8 cellular contexts compared by ENCODE assay signal in genomic region chr2:222859786-222860726, GRCh38. TPM values are rescaled to one million over a fixed set of nuclear protein-coding genes. Genes with fewer than 3 reads are reported as not detected.
A peak's percentile ranks its signal among the peaks of the same experiment; 100 is the strongest.
DNase-seq lines count a peak whose midpoint lies in the region; ATAC-seq and TF ChIP-seq lines count a peak whose summit lies in the region.

No MANE protein-coding gene starts in this region.

- CTCF ChIA-PET in PC-3 (lab: Charles Lee) = interaction anchor here (0.6 to 0.7 kb wide), 2 partner anchors 22 to 107 kb away, joined by 3 read pairs; no protein-coding TSS in a partner anchor

- peak; percentile 37 for ATAC-seq in PC-3
- ATAC-seq in effector memory CD8-positive, alpha-beta T cell (replicated peaks) = no peak
- no peak for ATAC-seq in memory B cell (ENCODE audit: low read depth)
- ATAC-seq in GM21786 (IDR thresholded peaks at IDR 0.05; ENCODE audit: unreplicated experiment) = no peak

- peak overlapping the region; percentile 42 to 45 for H3K27ac Mint-ChIP-seq in effector memory CD8-positive, alpha-beta T cell
- peak overlapping the region; percentile 21 for H3K27ac Mint-ChIP-seq in memory B cell
- peak overlapping the region; percentile 89 for H3K27ac Mint-ChIP-seq in type B pancreatic cell

- H3K4me3 Mint-ChIP-seq in effector memory CD8-positive, alpha-beta T cell = no peak overlapping the region
- H3K4me3 Mint-ChIP-seq in memory B cell (peak overlapping the region; percentile 85), type B pancreatic cell (peak overlapping the region; percentile 87)

- no peaks in the 10 kb centered on the region for H3K9me3 Mint-ChIP-seq in effector memory CD8-positive, alpha-beta T cell
- H3K9me3 Mint-ChIP-seq in memory B cell = no peaks in the 10 kb centered on the region
- no peaks in the 10 kb centered on the region for H3K9me3 Mint-ChIP-seq in type B pancreatic cell

- no peaks in the 10 kb centered on the region for H3K9me3 ChIP-seq in PC-3 (ENCODE audit: low read length)

- TSS peak; percentile 26 for BruUV-seq in PC-3 (replicated peaks; lab: Mats Ljungman, UMichigan)

- peak overlapping the region; percentile 90 for H3K4me2 ChIP-seq in PC-3 (ENCODE audit: low read length)

- H3K27me3 Mint-ChIP-seq in effector memory CD8-positive, alpha-beta T cell = peaks cover 0 to 4% of the 10 kb centered on the region in 2 donors
- no peaks in the 10 kb centered on the region for H3K27me3 Mint-ChIP-seq in memory B cell
- no peaks in the 10 kb centered on the region for H3K27me3 Mint-ChIP-seq in type B pancreatic cell

- TF ChIP-seq CTCF in 22Rv1 (IDR thresholded peaks at IDR 0.05) = no peak
- no peak for TF ChIP-seq CTCF in PC-3 (conservative IDR thresholded peaks at IDR 0.05; ENCODE audit: low read depth, low read length)
- no peak for TF ChIP-seq CTCF in type B pancreatic cell (conservative IDR thresholded peaks at IDR 0.05)

- H3K36me3 Mint-ChIP-seq in effector memory CD8-positive, alpha-beta T cell (ENCODE audit: insufficient read depth) = peaks cover 3% of the 10 kb centered on the region
- H3K36me3 Mint-ChIP-seq in memory B cell (no peaks in the 10 kb centered on the region), type B pancreatic cell (no peaks in the 10 kb centered on the region)

- 0 out of 2 replicates have a peak overlapping the region, but pooled peaks have one; percentile 14 for H2AFZ ChIP-seq in PC-3 (ENCODE audit: low read length)

- intact Hi-C loops in PC-3 (cut with micrococcal nuclease) = loop anchor here (1.0 kb wide), 4 partner anchors 18 to 152 kb away; no protein-coding TSS in a partner anchor

- H3K4me1 Mint-ChIP-seq in effector memory CD8-positive, alpha-beta T cell (ENCODE audit: low read depth in 2 of 2) = peaks cover 0 to 6% of the 10 kb centered on the region in 2 donors
- H3K4me1 Mint-ChIP-seq in memory B cell (peaks cover 8% of the 10 kb centered on the region), type B pancreatic cell (ENCODE audit: unreplicated experiment) (peaks cover 7% of the 10 kb centered on the region)

- peak; percentile 34 for DNase-seq in GM04503 (ENCODE audit: low read depth)
- DNase-seq in PC-3 = peak; percentile 97
- no peak for DNase-seq in effector memory CD8-positive, alpha-beta T cell
- DNase-seq in memory B cell (ENCODE audit: low spot score in 2 of 2) = no peak
- no peak for DNase-seq in type B pancreatic cell (ENCODE audit: extremely low spot score, unreplicated experiment)
- DNase-seq in SHP77 treated with DMSO at 0.1 percent for 48 hours (lab: John Stamatoyannopoulos, UW) = no peak

- H4K20me1 ChIP-seq in PC-3 (ENCODE audit: low read length) = peaks cover 37% of the 10 kb centered on the region

- peaks cover 10% of the 10 kb centered on the region for H3F3A ChIP-seq in PC-3 (ENCODE audit: low read length, unreplicated experiment)

- H3K9me2 ChIP-seq in PC-3 (replicated peaks; ENCODE audit: low read length) = no peaks in the 10 kb centered on the region

- peaks cover 31% of the 10 kb centered on the region for H3K4me1 ChIP-seq in PC-3 (ENCODE audit: insufficient read depth, low read length)

- H3K36me3 ChIP-seq in PC-3 (ENCODE audit: low read depth, low read length) = no peaks in the 10 kb centered on the region

- H3K27ac ChIP-seq in 22Rv1 (peak overlapping the region; percentile 80), PC-3 (ENCODE audit: low read length) (peak overlapping the region; percentile 97)

- POLR2A ChIA-PET in PC-3 (lab: Charles Lee; ENCODE audit: unreplicated experiment) = interaction anchor here (0.5 to 1.0 kb wide), 5 partner anchors 8 to 176 kb away, joined by 3 to 12 read pairs (median 4); no protein-coding TSS in a partner anchor

- peak overlapping the region; percentile 83 for H3K9ac ChIP-seq in PC-3 (ENCODE audit: low read length)

- H3K79me2 ChIP-seq in PC-3 (ENCODE audit: low read length) = peaks cover 43% of the 10 kb centered on the region

- peak overlapping the region; percentile 76 for H3K4me3 ChIP-seq in PC-3 (ENCODE audit: low read length)

- no peaks in the 10 kb centered on the region for H3K27me3 ChIP-seq in PC-3 (ENCODE audit: low read length)

RNA-seq across cellular contexts. Expression of gene ACSL3, which starts 0.8 kb away (rescaled TPM):
- total RNA-seq in PC-3 (2014; rRNA removed) (216 and 236 TPM in 2 replicates), type B pancreatic cell (ENCODE audit: low replicate concordance) (95.8 and 96.5 TPM in 2 replicates)

Comparison
In these comparisons a context has a peak if more than half of its experiments do, and no peak if none do; other contexts are left out.
1. DNase-seq: peak in GM04503 (single experiment) and PC-3 (single experiment); none in effector memory CD8-positive, alpha-beta T cell (0 of 3), memory B cell (0 of 2), type B pancreatic cell (single experiment) and SHP77 treated with DMSO at 0.1 percent for 48 hours (single experiment).
2. H3K27ac Mint-ChIP-seq: peak in every context shown above with its lines; median percentile 89 in type B pancreatic cell; 44 in effector memory CD8-positive, alpha-beta T cell; 21 in memory B cell.
3. H3K4me3 Mint-ChIP-seq: peak in memory B cell (single experiment) and type B pancreatic cell (single experiment); none in effector memory CD8-positive, alpha-beta T cell (0 of 2).